In the genomic region with DNA sequence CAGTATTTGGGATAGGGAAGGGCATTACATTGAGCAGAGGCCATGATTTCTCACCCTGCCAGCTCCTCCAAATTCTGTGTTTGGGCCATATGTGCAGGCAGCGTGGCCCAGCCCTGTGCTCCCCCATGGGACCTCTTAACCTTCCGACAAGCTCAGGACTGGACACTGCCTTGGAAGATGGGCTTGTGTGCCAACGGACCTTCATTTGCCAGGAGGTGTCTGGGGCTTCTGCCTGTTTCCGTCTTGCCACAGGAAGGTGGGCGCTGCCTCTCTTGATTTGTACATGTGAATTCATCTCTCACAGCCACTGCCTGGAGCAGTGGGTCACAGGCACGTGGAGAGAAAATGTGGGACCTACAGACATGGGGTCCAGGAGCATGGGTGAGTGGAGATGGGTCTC, we compare ENCODE assay signal across 21 cellular contexts.
"Had no signal": no experiment of that assay in that cellular context is flagged by ENCODE, and none has a peak within 500 bp of the region (broad histone marks: within the 10 kb centered on the region; RNA-seq: fewer than 3 reads in every experiment).

No MANE protein-coding gene starts in this region.

- H3K4me3 ChIP-seq: colonic mucosa, esophagus muscularis mucosa, gastroesophageal sphincter, heart left ventricle, hepatocyte, left lung, lower lobe of right lung, mucosa of descending colon had no signal

- H3K4me1 Mint-ChIP-seq: immature natural killer cell had no signal

- H3K27ac ChIP-seq: colonic mucosa, esophagus muscularis mucosa, foreskin keratinocyte, gastroesophageal sphincter, heart left ventricle, hepatocyte, left lung, lower lobe of right lung had no signal

- H3K79me2 ChIP-seq: hepatocyte had no signal

- DNase-seq: cerebellar nuclear complex; colonic mucosa; cortex of kidney; effector CD8-positive, alpha-beta T cell; effector memory CD8-positive, alpha-beta T cell; endodermal cell; foreskin keratinocyte; heart left ventricle; hypothalamus; immature natural killer cell; left cardiac atrium; left lung; left ventricle myocardium superior; lower lobe of right lung; mesenchymal stem cell; midbrain; mucosa of descending colon had no signal

- H3K4me3 Mint-ChIP-seq: dendritic cell treated with granulocyte-macrophage colony-stimulating factor and Interleukin-4, amounts not matched to agents 40 ng/mL and 50 ng/mL, for 4 days; effector memory CD8-positive, alpha-beta T cell; endodermal cell; immature natural killer cell had no signal

- H3K36me3 Mint-ChIP-seq: immature natural killer cell had no signal

- H3K27ac Mint-ChIP-seq: dendritic cell treated with granulocyte-macrophage colony-stimulating factor and Interleukin-4, amounts not matched to agents 40 ng/mL and 50 ng/mL, for 4 days; effector memory CD8-positive, alpha-beta T cell; endodermal cell; immature natural killer cell had no signal

- H3K4me2 ChIP-seq: hepatocyte had no signal

- H3K4me1 ChIP-seq: colonic mucosa, esophagus muscularis mucosa, foreskin keratinocyte, gastroesophageal sphincter, heart left ventricle, left lung, lower lobe of right lung had no signal

- H3K9me3 Mint-ChIP-seq: dendritic cell treated with granulocyte-macrophage colony-stimulating factor and Interleukin-4, amounts not matched to agents 40 ng/mL and 50 ng/mL, for 4 days; effector memory CD8-positive, alpha-beta T cell; immature natural killer cell had no signal

- H3K27me3 Mint-ChIP-seq: dendritic cell treated with granulocyte-macrophage colony-stimulating factor and Interleukin-4, amounts not matched to agents 40 ng/mL and 50 ng/mL, for 4 days had no signal

- H3K36me3 ChIP-seq: colonic mucosa, esophagus muscularis mucosa, gastroesophageal sphincter, heart left ventricle, left lung, lower lobe of right lung had no signal

- ATAC-seq: effector memory CD8-positive, alpha-beta T cell; foreskin keratinocyte; gastroesophageal sphincter; left cardiac atrium; left lung; left ventricle myocardium superior; lower lobe of right lung; mucosa of descending colon had no signal

- H3K27me3 ChIP-seq: colonic mucosa, foreskin keratinocyte had no signal
